8 cellular contexts compared by ENCODE assay signal in genomic region chr12:89863332-89863938, GRCh38.
DNase-seq lines count a peak whose midpoint lies in the region; ATAC-seq and TF ChIP-seq lines count a peak whose summit lies in the region.

No MANE protein-coding gene starts in this region.

- WGBS in stomach, 5 donors, result 66 to 81% (median 76%) methylated on average over 9 of the region's 9 CpGs

- H3K4me1 Mint-ChIP-seq in CD14-positive monocyte, result peaks cover 61% of the 10 kb centered on the region

- peaks cover 0 to 2% (median 0%) of the 10 kb centered on the region in 3 donors for H3K27me3 Mint-ChIP-seq in CD14-positive monocyte (ENCODE audit: low read depth in 3 of 3)

- H3K9me3 ChIP-seq in left lung, result no peaks in the 10 kb centered on the region
- no peaks in the 10 kb centered on the region for H3K9me3 ChIP-seq in stomach

- peak overlapping the region; percentile 49 to 92 for H3K27ac ChIP-seq in left lung
- peak overlapping the region in 4 of 5 donors; percentile 18 to 67 (median 62) for H3K27ac ChIP-seq in stomach

- TF ChIP-seq EP300 in stomach (IDR thresholded peaks at IDR 0.05), result no peak

- H3K36me3 Mint-ChIP-seq in CD14-positive monocyte, result peaks cover 2 to 16% of the 10 kb centered on the region in 2 donors

- TF ChIP-seq CTCF in CD14-positive monocyte (IDR thresholded peaks at IDR 0.05) (no peak), left lung (IDR thresholded peaks at IDR 0.05) (no peak), stomach (IDR thresholded peaks at IDR 0.05) (no peak)

- ATAC-seq in GM19468 (IDR thresholded peaks at IDR 0.05; ENCODE audit: extremely low read depth, unreplicated experiment), result peak; percentile 70
- peak; percentile 61 for ATAC-seq in HG03565 (IDR thresholded peaks at IDR 0.05; ENCODE audit: unreplicated experiment)
- ATAC-seq in left lung, result peak; percentile 54

- H3K4me3 ChIP-seq in left lung (no peak overlapping the region), stomach (no peak overlapping the region)

- H3K27ac Mint-ChIP-seq in CD14-positive monocyte, result peak overlapping the region; percentile 97 to 100 (median 99)

- H3K27me3 ChIP-seq in left lung (no peaks in the 10 kb centered on the region), stomach (no peaks in the 10 kb centered on the region)

- intact Hi-C loops in CD14-positive monocyte (cut with micrococcal nuclease) (loop anchor here (2.0 to 10.0 kb wide), 4 partner anchors 51 to 156 kb away; partner anchors contain the start of gene ATP2B1 (in 1 of the 2)), left lung (cut with DNase I) (no loop called here), stomach (cut with DNase I; ENCODE audit: low total_unique reads) (no loop called here)

- peaks cover 0 to 2% (median 0%) of the 10 kb centered on the region in 7 donors for H3K9me3 Mint-ChIP-seq in CD14-positive monocyte

- H3K36me3 ChIP-seq in left lung (no peaks in the 10 kb centered on the region), stomach (no peaks in the 10 kb centered on the region)

- H3K4me1 ChIP-seq in left lung (peaks cover 0 to 27% of the 10 kb centered on the region in 2 donors), stomach (no peaks in the 10 kb centered on the region)

- H3K4me3 Mint-ChIP-seq in CD14-positive monocyte, result peak overlapping the region in 1 of 2 donors; percentile 68

- TF ChIP-seq POLR2A in stomach (IDR thresholded peaks at IDR 0.05), result no peak

- DNase-seq in CD14-positive monocyte (ENCODE audit: low spot score) (no peak), activated T-cell treated with anti-CD3 and anti-CD28 coated beads for 1 hour (ENCODE audit: low read depth) (peak; percentile 27), left lung (no peak), stomach (no peak), NCI-H446 treated with DMSO at 0.1 percent for 48 hours (lab: John Stamatoyannopoulos, UW) (no peak), kidney glomerular epithelial cell (lab: John Stamatoyannopoulos, UW) (no peak)

Comparison
In these comparisons a context has a peak if more than half of its experiments do, and no peak if none do; other contexts are left out.
1. intact Hi-C loops: an anchor here in CD14-positive monocyte (2.0 to 10.0 kb wide); none called in left lung and stomach.